1 cellular context compared by ENCODE assay signal in genomic region chr1:54407201-54407956, GRCh38.
TF ChIP-seq lines count a peak whose summit lies in the region.

No MANE protein-coding gene starts in this region.

TF ChIP-seq in HEK293, 187 proteins besides CTCF, POLR2A, EP300 and RAD21 (continued from another document):
- TF ChIP-seq KLF17 (tag by site-specific recombination; IDR thresholded peaks at IDR 0.05) = 0 out of 2 replicates have a peak, but pooled peaks have one; percentile 34
- TF ChIP-seq PRDM10 (tag by site-specific recombination; IDR thresholded peaks at IDR 0.05) = peak; percentile 99
- TF ChIP-seq ZNF660 (tag by site-specific recombination; IDR thresholded peaks at IDR 0.05) = 0 out of 2 replicates have a peak, but pooled peaks have one; percentile 11
- TF ChIP-seq ZNF639 (tag by site-specific recombination; IDR thresholded peaks at IDR 0.05) = peak; percentile 66
- no peak for TF ChIP-seq ZNF140 (tag by site-specific recombination; IDR thresholded peaks at IDR 0.05)
- 0 out of 2 replicates have a peak, but pooled peaks have one; percentile 39 for TF ChIP-seq IKZF3 (tag by site-specific recombination; IDR thresholded peaks at IDR 0.05)
- no peak for TF ChIP-seq ZNF274 (IDR thresholded peaks at IDR 0.05; ENCODE audit: low read length)
- TF ChIP-seq ZNF274 (tag by site-specific recombination; IDR thresholded peaks at IDR 0.05; ENCODE audit: borderline replicate concordance) = no peak
- TF ChIP-seq HIC1 (tag by site-specific recombination; IDR thresholded peaks at IDR 0.05) = peak; percentile 44; the same call in 1 of the 2 replicates
- peak; percentile 65 for TF ChIP-seq SP2 (tag by site-specific recombination; IDR thresholded peaks at IDR 0.05)
- peak; percentile 47; the same call in 1 of the 2 replicates for TF ChIP-seq OVOL3 (tag by site-specific recombination; IDR thresholded peaks at IDR 0.05)
- peak; percentile 70 for TF ChIP-seq ZNF629 (tag by site-specific recombination; IDR thresholded peaks at IDR 0.05)
- TF ChIP-seq KLF10 (tag by site-specific recombination; IDR thresholded peaks at IDR 0.05) = peak; percentile 80
- TF ChIP-seq PRDM1 (tag by site-specific recombination; IDR thresholded peaks at IDR 0.05) = 0 out of 2 replicates have a peak, but pooled peaks have one; percentile 26
- peak; percentile 46 for TF ChIP-seq KLF9 (tag by site-specific recombination; IDR thresholded peaks at IDR 0.05; ENCODE audit: low read depth)
- no peak for TF ChIP-seq ZNF747 (tag by site-specific recombination; IDR thresholded peaks at IDR 0.05)
- TF ChIP-seq ZXDB (tag by site-specific recombination; IDR thresholded peaks at IDR 0.05) = peak; percentile 84
- TF ChIP-seq ZNF24 (tag by site-specific recombination; IDR thresholded peaks at IDR 0.05) = 0 out of 2 replicates have a peak, but pooled peaks have one; percentile 36
- no peak for TF ChIP-seq ZNF664 (tag by site-specific recombination; IDR thresholded peaks at IDR 0.05)
- TF ChIP-seq PRDM4 (tag by site-specific recombination; IDR thresholded peaks at IDR 0.05) = peak; percentile 100
- TF ChIP-seq ZBTB26 (tag by site-specific recombination; optimal IDR thresholded peaks at IDR 0.05) = peak; percentile 41
- peak; percentile 88; the same call in 1 of the 2 replicates for TF ChIP-seq ZBTB7A (tag by site-specific recombination; IDR thresholded peaks at IDR 0.05; ENCODE audit: low read depth)
- peak; percentile 99 for TF ChIP-seq ZNF341 (tag by site-specific recombination; IDR thresholded peaks at IDR 0.05; ENCODE audit: low read depth)
- TF ChIP-seq ZNF580 (tag by site-specific recombination; IDR thresholded peaks at IDR 0.05) = peak; percentile 56; the same call in 1 of the 2 replicates
- peak; percentile 65; the same call in 1 of the 2 replicates for TF ChIP-seq ZNF558 (tag by site-specific recombination; IDR thresholded peaks at IDR 0.05)
- no peak for TF ChIP-seq ZNF146 (tag by site-specific recombination; IDR thresholded peaks at IDR 0.05)
- no peak for TF ChIP-seq YY1 (tag by site-specific recombination; IDR thresholded peaks at IDR 0.05)
- TF ChIP-seq INSM2 (tag by site-specific recombination; IDR thresholded peaks at IDR 0.05) = peak; percentile 59; the same call in 1 of the 2 replicates
